In the genomic region with DNA sequence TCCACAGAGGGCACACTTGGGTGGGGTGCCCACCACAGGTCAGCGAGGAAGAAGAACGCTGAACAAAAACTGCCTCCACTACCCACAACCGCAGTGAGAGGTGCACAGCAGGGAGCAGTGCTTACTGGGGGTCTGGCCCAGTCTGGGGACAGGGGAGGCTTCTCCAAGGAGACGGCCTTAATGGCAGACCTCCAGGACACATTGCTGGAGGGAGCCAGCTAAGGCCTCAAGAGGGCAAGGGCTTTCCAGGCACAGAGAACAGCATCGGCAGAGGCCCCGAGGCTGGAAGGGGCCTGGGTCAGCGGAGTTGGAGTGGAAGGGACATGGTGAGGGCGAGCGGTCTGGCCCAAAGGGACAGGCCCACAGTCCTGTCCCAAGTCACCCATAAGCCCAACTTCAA, we compare ENCODE assay signal across 21 cellular contexts. TPM values are rescaled to one million over a fixed set of nuclear protein-coding genes. Genes with fewer than 3 reads are reported as not detected.
A peak's percentile ranks its signal among the peaks of the same experiment; 100 is the strongest.
DNase-seq lines count a peak whose midpoint lies in the region; ATAC-seq and TF ChIP-seq lines count a peak whose summit lies in the region.
"Had no signal": no experiment of that assay in that cellular context is flagged by ENCODE, and none has a peak within 500 bp of the region (broad histone marks: within the 10 kb centered on the region; RNA-seq: fewer than 3 reads in every experiment).

No MANE protein-coding gene starts in this region.

- H3K36me3 Mint-ChIP-seq in activated CD4-positive, alpha-beta T cell treated with anti-CD3 and anti-CD28 coated beads for 36 hours (ENCODE audit: low read depth) = peaks cover 43% of the 10 kb centered on the region
- peaks cover 42% of the 10 kb centered on the region for H3K36me3 Mint-ChIP-seq in activated CD4-positive, alpha-beta T cell treated with anti-CD3 and anti-CD28 coated beads, Interleukin-2, amount 10 ng/mL, durations not matched to agents 24 days and 14 days (ENCODE audit: low read depth)
- H3K36me3 Mint-ChIP-seq in stimulated activated naive CD8-positive, alpha-beta T cell treated with anti-CD3 and anti-CD28 coated beads, Interleukin-15, Interleukin-2, amounts not matched to agents 100 ng/mL and 50 ng/mL, for 24 hours (ENCODE audit: low read depth) = peaks cover 20% of the 10 kb centered on the region
- H3K36me3 Mint-ChIP-seq: natural killer cell treated with Interleukin-12 subunit alpha and Interleukin-12 subunit beta and Interleukin-15 and Interleukin-18, amount 100 ng/mL, for 72 hours had no signal

- DNase-seq in activated CD4-positive, alpha-beta T cell treated with anti-CD3 and anti-CD28 coated beads for 36 hours = no peak
- no peak for DNase-seq in activated CD4-positive, alpha-beta T cell treated with anti-CD3 and anti-CD28 coated beads, Interleukin-2, amount 10 ng/mL, durations not matched to agents 24 days and 14 days
- DNase-seq in stimulated activated naive CD8-positive, alpha-beta T cell treated with anti-CD3 and anti-CD28 coated beads, Interleukin-15, Interleukin-2, amounts not matched to agents 100 U/mL and 50 U/mL, for 24 hours = no peak
- DNase-seq in right cardiac atrium (peak; percentile 7 to 53 (median 29)), vagina (ENCODE audit: extremely low spot score in 2 of 2) (no peak), NCI-H69 (lab: John Stamatoyannopoulos, UW) (no peak)
- DNase-seq: amniotic stem cell; Caco-2; H9; mesendoderm; NCI-H187; PC-9; stimulated activated CD4-positive, alpha-beta T cell treated with anti-CD3 and anti-CD28 coated beads, Interleukin-2, amount 100 ng/mL, for 24 hours; stimulated activated naive CD4-positive, alpha-beta T cell treated with Interleukin-2 at 50 U/mL for 16 hours had no signal

- H3K27me3 ChIP-seq in right cardiac atrium (ENCODE audit: control insufficient read depth, insufficient read depth) (no peaks in the 10 kb centered on the region), vagina (no peaks in the 10 kb centered on the region)

- H3K9me3 ChIP-seq in right cardiac atrium (ENCODE audit: control insufficient read depth, low read length) (no peaks in the 10 kb centered on the region), vagina (no peaks in the 10 kb centered on the region)
- H3K9me3 ChIP-seq: Caco-2 had no signal

- no peaks in the 10 kb centered on the region for H3K9me3 Mint-ChIP-seq in activated CD4-positive, alpha-beta T cell treated with anti-CD3 and anti-CD28 coated beads for 36 hours (ENCODE audit: low read depth)
- no peaks in the 10 kb centered on the region for H3K9me3 Mint-ChIP-seq in activated CD4-positive, alpha-beta T cell treated with anti-CD3 and anti-CD28 coated beads, Interleukin-2, amount 10 ng/mL, durations not matched to agents 24 days and 14 days
- no peaks in the 10 kb centered on the region for H3K9me3 Mint-ChIP-seq in stimulated activated naive CD8-positive, alpha-beta T cell treated with anti-CD3 and anti-CD28 coated beads, Interleukin-15, Interleukin-2, amounts not matched to agents 100 ng/mL and 50 ng/mL, for 24 hours
- H3K9me3 Mint-ChIP-seq: central memory CD8-positive, alpha-beta T cell; H9; natural killer cell treated with Interleukin-12 subunit alpha and Interleukin-12 subunit beta and Interleukin-15 and Interleukin-18, amount 100 ng/mL, for 72 hours had no signal

- no peak for ATAC-seq in activated CD4-positive, alpha-beta T cell treated with anti-CD3 and anti-CD28 coated beads for 36 hours
- ATAC-seq in stimulated activated naive CD8-positive, alpha-beta T cell treated with anti-CD3 and anti-CD28 coated beads, Interleukin-15, Interleukin-2, amounts not matched to agents 100 U/mL and 50 U/mL, for 24 hours = no peak
- no peak for ATAC-seq in right cardiac atrium
- ATAC-seq in GM18870 (IDR thresholded peaks at IDR 0.05; ENCODE audit: unreplicated experiment) = no peak
- ATAC-seq: natural killer cell treated with Interleukin-12 subunit alpha and Interleukin-12 subunit beta and Interleukin-15 and Interleukin-18, amount 100 ng/mL, for 72 hours had no signal

- WGBS in right cardiac atrium = 74% methylated on average over 9 of the region's 9 CpGs

- H3K27ac ChIP-seq in right cardiac atrium (ENCODE audit: low read length) = no peak overlapping the region
- peak overlapping the region; percentile 69 for H3K27ac ChIP-seq in vagina
- H3K27ac ChIP-seq: 22Rv1, KMS-11, PC-9 had no signal

- peaks cover 38% of the 10 kb centered on the region for H3K4me1 Mint-ChIP-seq in activated CD4-positive, alpha-beta T cell treated with anti-CD3 and anti-CD28 coated beads for 36 hours
- H3K4me1 Mint-ChIP-seq in activated CD4-positive, alpha-beta T cell treated with anti-CD3 and anti-CD28 coated beads, Interleukin-2, amount 10 ng/mL, durations not matched to agents 24 days and 14 days = peaks cover 22% of the 10 kb centered on the region
- H3K4me1 Mint-ChIP-seq in stimulated activated naive CD8-positive, alpha-beta T cell treated with anti-CD3 and anti-CD28 coated beads, Interleukin-15, Interleukin-2, amounts not matched to agents 100 ng/mL and 50 ng/mL, for 24 hours (ENCODE audit: low read depth) = peaks cover 40% of the 10 kb centered on the region

- H3K27ac Mint-ChIP-seq in activated CD4-positive, alpha-beta T cell treated with anti-CD3 and anti-CD28 coated beads for 36 hours = peak overlapping the region; percentile 51
- H3K27ac Mint-ChIP-seq in activated CD4-positive, alpha-beta T cell treated with anti-CD3 and anti-CD28 coated beads, Interleukin-2, amount 10 ng/mL, durations not matched to agents 24 days and 14 days = no peak overlapping the region
- H3K27ac Mint-ChIP-seq in stimulated activated naive CD8-positive, alpha-beta T cell treated with anti-CD3 and anti-CD28 coated beads, Interleukin-15, Interleukin-2, amounts not matched to agents 100 ng/mL and 50 ng/mL, for 24 hours = peak overlapping the region; percentile 16
- H3K27ac Mint-ChIP-seq: natural killer cell treated with Interleukin-12 subunit alpha and Interleukin-12 subunit beta and Interleukin-15 and Interleukin-18, amount 100 ng/mL, for 72 hours had no signal

- peaks cover 0 to 32% of the 10 kb centered on the region in 2 donors for H3K36me3 ChIP-seq in vagina

- no peaks in the 10 kb centered on the region for H3K27me3 Mint-ChIP-seq in activated CD4-positive, alpha-beta T cell treated with anti-CD3 and anti-CD28 coated beads for 36 hours
- H3K27me3 Mint-ChIP-seq in activated CD4-positive, alpha-beta T cell treated with anti-CD3 and anti-CD28 coated beads, Interleukin-2, amount 10 ng/mL, durations not matched to agents 24 days and 14 days = no peaks in the 10 kb centered on the region
- no peaks in the 10 kb centered on the region for H3K27me3 Mint-ChIP-seq in stimulated activated naive CD8-positive, alpha-beta T cell treated with anti-CD3 and anti-CD28 coated beads, Interleukin-15, Interleukin-2, amounts not matched to agents 100 ng/mL and 50 ng/mL, for 24 hours
- H3K27me3 Mint-ChIP-seq: central memory CD8-positive, alpha-beta T cell; natural killer cell treated with Interleukin-12 subunit alpha and Interleukin-12 subunit beta and Interleukin-15 and Interleukin-18, amount 100 ng/mL, for 72 hours had no signal

- peaks cover 6% of the 10 kb centered on the region for H3K4me1 ChIP-seq in right cardiac atrium (ENCODE audit: control insufficient read depth, insufficient read depth, low read length)
- peaks cover 59% of the 10 kb centered on the region for H3K4me1 ChIP-seq in vagina

- no peak overlapping the region for H3K4me3 ChIP-seq in right cardiac atrium (ENCODE audit: low read length)
- H3K4me3 ChIP-seq in vagina = no peak overlapping the region
- H3K4me3 ChIP-seq: PC-9, skin epidermis had no signal

- intact Hi-C loops in activated CD4-positive, alpha-beta T cell treated with anti-CD3 and anti-CD28 coated beads for 36 hours (cut with DNase I, micrococcal nuclease) = no loop called here
- intact Hi-C loops in activated CD4-positive, alpha-beta T cell treated with anti-CD3 and anti-CD28 coated beads, Interleukin-2, amount 10 ng/mL, durations not matched to agents 24 days and 14 days (cut with micrococcal nuclease) = no loop called here
- intact Hi-C loops in right cardiac atrium (cut with DNase I) = loop anchor here in 2 of 4 donors (10.0 kb wide), 1 partner anchor 169 kb away; no protein-coding TSS in a partner anchor
- intact Hi-C loops in vagina (cut with DNase I) = no loop called here

- POLR2A ChIA-PET in activated CD4-positive, alpha-beta T cell treated with anti-CD3 and anti-CD28 coated beads for 36 hours (lab: Charles Lee) = interaction anchor here (0.9 kb wide), 1 partner anchor 29 kb away, joined by 3 read pairs; no protein-coding TSS in a partner anchor

- no peak for TF ChIP-seq CTCF in vagina (IDR thresholded peaks at IDR 0.05)

- CTCF ChIA-PET in activated CD4-positive, alpha-beta T cell treated with anti-CD3 and anti-CD28 coated beads for 36 hours (lab: Charles Lee) = interaction anchor here (1.1 to 5.7 kb wide), 3 partner anchors 10 to 90 kb away, joined by 3 to 126 read pairs (median 17); no protein-coding TSS in a partner anchor

- no peak for TF ChIP-seq POLR2A in vagina (IDR thresholded peaks at IDR 0.05)

- no peak overlapping the region for H3K4me3 Mint-ChIP-seq in activated CD4-positive, alpha-beta T cell treated with anti-CD3 and anti-CD28 coated beads for 36 hours
- no peak overlapping the region for H3K4me3 Mint-ChIP-seq in activated CD4-positive, alpha-beta T cell treated with anti-CD3 and anti-CD28 coated beads, Interleukin-2, amount 10 ng/mL, durations not matched to agents 24 days and 14 days
- no peak overlapping the region for H3K4me3 Mint-ChIP-seq in stimulated activated naive CD8-positive, alpha-beta T cell treated with anti-CD3 and anti-CD28 coated beads, Interleukin-15, Interleukin-2, amounts not matched to agents 100 ng/mL and 50 ng/mL, for 24 hours
- H3K4me3 Mint-ChIP-seq: central memory CD8-positive, alpha-beta T cell; H9; natural killer cell treated with Interleukin-12 subunit alpha and Interleukin-12 subunit beta and Interleukin-15 and Interleukin-18, amount 100 ng/mL, for 72 hours had no signal

RNA-seq across cellular contexts. Expression of a gene that starts 8.3 kb away (rescaled TPM):
- total RNA-seq in activated CD4-positive, alpha-beta T cell treated with anti-CD3 and anti-CD28 coated beads for 36 hours = 10 to 100 TPM; 44.1 to 46.6 TPM
- total RNA-seq in activated CD4-positive, alpha-beta T cell treated with anti-CD3 and anti-CD28 coated beads, Interleukin-2, amount 10 ng/mL, durations not matched to agents 24 days and 14 days = 62.7 and 65.1 TPM in 2 replicates
- total RNA-seq in right cardiac atrium (10 to 100 TPM; 13.6 to 20.0 (median 16.0) TPM), vagina (17.7 TPM)
- polyA plus RNA-seq in right cardiac atrium = 16.4 TPM

RNA-seq across cellular contexts. Expression of a gene that starts 15.4 kb away (rescaled TPM):
- total RNA-seq in activated CD4-positive, alpha-beta T cell treated with anti-CD3 and anti-CD28 coated beads for 36 hours = 1 to 10 TPM; 1.9 to 2.8 TPM
- 0.89 and 0.90 TPM in 2 replicates for total RNA-seq in activated CD4-positive, alpha-beta T cell treated with anti-CD3 and anti-CD28 coated beads, Interleukin-2, amount 10 ng/mL, durations not matched to agents 24 days and 14 days
- total RNA-seq in right cardiac atrium (1 to 10 TPM in 1 of 4 donors, under 1 TPM in 1, not detected in 2; 0.29 to 1.3 TPM), vagina (10.3 TPM)
- 0.29 TPM for polyA plus RNA-seq in right cardiac atrium

RNA-seq across cellular contexts. Expression of a gene that starts 29.1 kb away (rescaled TPM):
- total RNA-seq in activated CD4-positive, alpha-beta T cell treated with anti-CD3 and anti-CD28 coated beads for 36 hours = 10 to 100 TPM; 14.9 to 20.7 TPM
- total RNA-seq in activated CD4-positive, alpha-beta T cell treated with anti-CD3 and anti-CD28 coated beads, Interleukin-2, amount 10 ng/mL, durations not matched to agents 24 days and 14 days = 28.0 and 28.3 TPM in 2 replicates
- total RNA-seq in right cardiac atrium (10 to 100 TPM; 26.3 to 36.7 (median 32.3) TPM), vagina (33.1 TPM)
- 24.3 TPM for polyA plus RNA-seq in right cardiac atrium

RNA-seq across cellular contexts. Expression of a gene that starts 34.8 kb away (rescaled TPM):
- total RNA-seq in activated CD4-positive, alpha-beta T cell treated with anti-CD3 and anti-CD28 coated beads for 36 hours = 10 to 100 TPM; 56.2 to 58.4 TPM
- 56.1 and 64.4 TPM in 2 replicates for total RNA-seq in activated CD4-positive, alpha-beta T cell treated with anti-CD3 and anti-CD28 coated beads, Interleukin-2, amount 10 ng/mL, durations not matched to agents 24 days and 14 days
- total RNA-seq in right cardiac atrium (10 to 100 TPM; 23.1 to 35.1 (median 31.6) TPM), vagina (30.9 TPM)
- polyA plus RNA-seq in right cardiac atrium = 12.7 TPM

RNA-seq across cellular contexts. Expression of a gene that starts 46.5 kb away (rescaled TPM):
- total RNA-seq in activated CD4-positive, alpha-beta T cell treated with anti-CD3 and anti-CD28 coated beads for 36 hours = 10 to 100 TPM; 46.3 to 63.3 TPM
- 53.3 and 61.2 TPM in 2 replicates for total RNA-seq in activated CD4-positive, alpha-beta T cell treated with anti-CD3 and anti-CD28 coated beads, Interleukin-2, amount 10 ng/mL, durations not matched to agents 24 days and 14 days
- total RNA-seq in right cardiac atrium (10 to 100 TPM; 60.1 to 73.7 (median 65.2) TPM), vagina (108 TPM)
- 55.9 TPM for polyA plus RNA-seq in right cardiac atrium

Comparison
In these comparisons a context has a peak if more than half of its experiments do, and no peak if none do; other contexts are left out.
1. DNase-seq: peak in right cardiac atrium (3 of 3); none in activated CD4-positive, alpha-beta T cell treated with anti-CD3 and anti-CD28 coated beads for 36 hours (single experiment), activated CD4-positive, alpha-beta T cell treated with anti-CD3 and anti-CD28 coated beads, Interleukin-2, amount 10 ng/mL, durations not matched to agents 24 days and 14 days (single experiment), stimulated activated naive CD8-positive, alpha-beta T cell treated with anti-CD3 and anti-CD28 coated beads, Interleukin-15, Interleukin-2, amounts not matched to agents 100 U/mL and 50 U/mL, for 24 hours (single experiment), vagina (0 of 2) and NCI-H69 (single experiment).